Comparison of ENCODE assay signal across 10 cellular contexts in genomic region chr1:151309851-151310323, GRCh38. TPM values are rescaled to one million over a fixed set of nuclear protein-coding genes. Genes with fewer than 3 reads are reported as not detected.
DNase-seq lines count a peak whose midpoint lies in the region; ATAC-seq, FAIRE-seq and TF ChIP-seq lines count a peak whose summit lies in the region.
"Had no signal": no experiment of that assay in that cellular context is flagged by ENCODE, and none has a peak within 500 bp of the region (broad histone marks: within the 10 kb centered on the region; RNA-seq: fewer than 3 reads in every experiment).

No MANE protein-coding gene starts in this region.

- H2AFZ ChIP-seq in K562 (ENCODE audit: low read depth, low read length) (no peak overlapping the region), smooth muscle cell (ENCODE audit: low read depth) (no peak overlapping the region)

- FAIRE-seq in K562 (lab: Jason Lieb, UNC), result no peak

- H3K79me2 ChIP-seq in K562 (ENCODE audit: control insufficient read depth, insufficient read depth, low read length) (peaks cover 25% of the 10 kb centered on the region), smooth muscle cell (ENCODE audit: low read depth) (peaks cover 10% of the 10 kb centered on the region)

- DNase-seq in K562 (ENCODE audit: extremely low read depth in 1 of 4, low spot score in 3 of 4) (no peak), smooth muscle cell (lab: John Stamatoyannopoulos, UW; ENCODE audit: unreplicated experiment) (no peak), SKM-1 treated with dmso at 0.1 percent for 144 hours (lab: John Stamatoyannopoulos, UW; ENCODE audit: unreplicated experiment) (no peak)
- DNase-seq: activated T-cell treated with anti-CD3 and anti-CD28 coated beads, Interleukin-2, amount 50 U/mL, for 4 hours had no signal

- peaks cover 20% of the 10 kb centered on the region for H3F3A ChIP-seq in smooth muscle cell (ENCODE audit: low read depth)

- whole genome bisulfite sequencing in HUES64, result 42% methylated on average over 6 of the region's 6 CpGs
- WGBS in K562 (ENCODE audit: insufficient coverage, low coverage, missing lambda C conversion rate), result 74% methylated on average over 6 of the region's 6 CpGs
- 35% methylated on average over 6 of the region's 6 CpGs for WGBS in smooth muscle cell (ENCODE audit: low lambda C conversion rate)

- POLR2A ChIA-PET in K562 (lab: Yijun Ruan, JAX), result interaction anchor here (0.7 to 13.7 kb wide), 8 partner anchors 9 to 30 kb away, joined by 3 to 156 read pairs (median 4); partner anchors contain the start of genes PI4KB and ZNF687

- in situ Hi-C loops in K562 (cut with MboI), result no loop called here

- H3K9me3 ChIP-seq in HUES64 (ENCODE audit: insufficient read depth, low read depth, low read length), result no peaks in the 10 kb centered on the region
- H3K9me3 ChIP-seq in K562 (replicated peaks; ENCODE audit: control insufficient read depth, insufficient read depth, low read depth, low read length), result no peaks in the 10 kb centered on the region
- H3K9me3 ChIP-seq in iPS-15b (ENCODE audit: control insufficient read depth, insufficient read depth, low read length), result no peaks in the 10 kb centered on the region
- H3K9me3 ChIP-seq in smooth muscle cell (replicated peaks; ENCODE audit: low read depth), result no peaks in the 10 kb centered on the region

- H3K9me1 ChIP-seq in K562 (ENCODE audit: control insufficient read depth, insufficient read depth, low read length), result peaks cover 3% of the 10 kb centered on the region

- BruUV-seq in K562 (replicated peaks; lab: Mats Ljungman, UMichigan), result no TSS peak

- H3K4me2 ChIP-seq in K562 (ENCODE audit: insufficient read depth, low read length) (no peak overlapping the region), smooth muscle cell (peak overlapping the region; percentile 67)
- H3K4me2 ChIP-seq: KMS-11 had no signal

- TF ChIP-seq RAD21 in K562 (CRISPR knock-in tag; conservative IDR thresholded peaks at IDR 0.05 in 1 of 2, IDR thresholded peaks at IDR 0.05 in 1 of 2), result no peak

- no peaks in the 10 kb centered on the region for H3K27me3 ChIP-seq in HUES64 (ENCODE audit: insufficient read depth, low read length)
- H3K27me3 ChIP-seq in K562 (ENCODE audit: control insufficient read depth in 2 of 2, insufficient read depth in 2 of 2, low read length in 2 of 2), result no peaks in the 10 kb centered on the region
- H3K27me3 ChIP-seq in iPS-15b (ENCODE audit: control insufficient read depth, insufficient read depth, low read length), result no peaks in the 10 kb centered on the region
- H3K27me3 ChIP-seq in smooth muscle cell (ENCODE audit: low read depth), result no peaks in the 10 kb centered on the region

- ATAC-seq in K562, result no peak
- no peak for ATAC-seq in HG02571 (IDR thresholded peaks at IDR 0.05; ENCODE audit: unreplicated experiment)
- no peak for ATAC-seq in HG03175 (IDR thresholded peaks at IDR 0.05; ENCODE audit: unreplicated experiment)
- no peak for ATAC-seq in HG03521 (IDR thresholded peaks at IDR 0.05; ENCODE audit: unreplicated experiment)
- ATAC-seq: activated T-cell treated with anti-CD3 and anti-CD28 coated beads, Interleukin-2, amount 50 U/mL, for 4 hours had no signal

- no peak for TF ChIP-seq EP300 in K562 (IDR thresholded peaks at IDR 0.05; ENCODE audit: low read length)

- H3K4me1 ChIP-seq in HUES64 (ENCODE audit: insufficient read depth, low read length), result peaks cover 30% of the 10 kb centered on the region
- H3K4me1 ChIP-seq in K562 (replicated peaks in 1 of 2; ENCODE audit: control insufficient read depth in 2 of 2, insufficient read depth in 2 of 2, low read length in 2 of 2), result peaks cover 12 to 45% of the 10 kb centered on the region in 2 experiments; a peak in 4 of 5 replicates
- peaks cover 6% of the 10 kb centered on the region for H3K4me1 ChIP-seq in iPS-15b (ENCODE audit: control insufficient read depth, insufficient read depth, low read length)
- peaks cover 33% of the 10 kb centered on the region for H3K4me1 ChIP-seq in smooth muscle cell (ENCODE audit: low read depth)

- H3K36me3 ChIP-seq in HUES64 (ENCODE audit: insufficient read depth, low read length), result peaks cover 54% of the 10 kb centered on the region
- H3K36me3 ChIP-seq in K562 (ENCODE audit: control insufficient read depth, insufficient read depth, low read length), result peaks cover 96% of the 10 kb centered on the region
- H3K36me3 ChIP-seq in iPS-15b (ENCODE audit: control insufficient read depth, insufficient read depth, low read length), result peaks cover 30% of the 10 kb centered on the region
- H3K36me3 ChIP-seq in smooth muscle cell (ENCODE audit: low read depth), result peaks cover 14% of the 10 kb centered on the region

- H4K20me1 ChIP-seq in K562 (replicated peaks; ENCODE audit: control insufficient read depth, insufficient read depth, low read length) (peaks cover 7% of the 10 kb centered on the region; the same call in 1 of the 2 replicates), smooth muscle cell (ENCODE audit: low read depth) (peaks cover 26% of the 10 kb centered on the region)

- TF ChIP-seq CTCF in K562 (IDR thresholded peaks at IDR 0.05 in 2 of 3, conservative IDR thresholded peaks at IDR 0.05 in 1 of 3; ENCODE audit: insufficient read depth in 2 of 3, low read depth in 1 of 3, low read length in 3 of 3) (no peak), smooth muscle cell (IDR thresholded peaks at IDR 0.05; ENCODE audit: borderline replicate concordance, insufficient read depth, poor library complexity, severe bottlenecking) (no peak)

- CTCF ChIA-PET in K562 (lab: Yijun Ruan, JAX; ENCODE audit: low intra/inter-chr PET ratio), result no interaction called here

- intact Hi-C loops in K562 (cut with micrococcal nuclease), result no loop called here

- TF ChIP-seq POLR2A in K562 (conservative IDR thresholded peaks at IDR 0.05), result no peak

- peak overlapping the region; percentile 5; the same call in 1 of the 2 replicates for H3K9ac ChIP-seq in HUES64 (ENCODE audit: low read depth, low read length)
- peak overlapping the region; percentile 17 to 61; a peak in 3 of 4 replicates for H3K9ac ChIP-seq in K562 (ENCODE audit: insufficient read depth in 1 of 2, low read depth in 2 of 2, low read length in 2 of 2)
- peak overlapping the region; percentile 1 for H3K9ac ChIP-seq in iPS-15b (ENCODE audit: low read depth, low read length)
- H3K9ac ChIP-seq in smooth muscle cell (ENCODE audit: low read depth), result peak overlapping the region; percentile 84
- H3K9ac ChIP-seq: KMS-11 had no signal

- H3K4me3 ChIP-seq in HUES64 (ENCODE audit: low read length) (no peak overlapping the region), K562 (no peak overlapping the region), iPS-15b (ENCODE audit: low read depth, low read length) (no peak overlapping the region), smooth muscle cell (no peak overlapping the region)

- H3K27ac ChIP-seq in HUES64 (ENCODE audit: low read depth, low read length) (peak overlapping the region; percentile 26; the same call in 1 of the 2 replicates), K562 (ENCODE audit: extremely low read depth, low read depth, low read length) (peak overlapping the region; percentile 11; the same call in 1 of the 3 replicates), smooth muscle cell (ENCODE audit: low read depth) (peak overlapping the region; percentile 99)
- H3K27ac ChIP-seq: KMS-11 had no signal

RNA-seq across cellular contexts. Expression of gene PI4KB, which starts 17.3 kb away (rescaled TPM):
- 20.9 TPM for polyA plus RNA-seq in HUES64 (2013, experiment 1 of 2)
- polyA plus RNA-seq in HUES64 (2013, experiment 2 of 2), result 19.0 TPM
- total RNA-seq in K562 (2011; cell fraction: chromatin; rRNA removed; ENCODE audit: low replicate concordance), result 172 and 273 TPM in 2 replicates
- 144 and 147 TPM in 2 replicates for total RNA-seq in K562 (2011; cell fraction: nucleolus; rRNA removed)
- 134 and 144 TPM in 2 replicates for total RNA-seq in K562 (2011; cell fraction: nucleoplasm; rRNA removed)
- total RNA-seq in K562 (2014; rRNA removed), result 45.1 and 62.4 TPM in 2 replicates
- 20.5 and 27.9 TPM in 2 replicates for total RNA-seq in K562 (2014; rRNA removed; fragmentation: Illumina TruSeq; extraction: Trizol)
- total RNA-seq in K562 (2015; rRNA removed; fragmentation: Illumina TruSeq; extraction: Trizol), result 30.1 and 32.8 TPM in 2 replicates
- total RNA-seq in K562 (2021), result 51.8 and 54.3 TPM in 2 replicates
- 65.4 and 78.3 TPM in 2 replicates for polyA plus RNA-seq in K562 (2011; rRNA removed)
- 75.5 and 76.8 TPM in 2 replicates for polyA plus RNA-seq in K562 (2011; cell fraction: cytosol; rRNA removed)
- polyA plus RNA-seq in K562 (2011; cell fraction: nucleus; rRNA removed), result 206 and 207 TPM in 2 replicates
- polyA plus RNA-seq in K562 (2012), result 38.3 and 59.7 TPM in 2 replicates
- polyA plus RNA-seq in K562 (2014; fragmentation: Illumina TruSeq; extraction: Trizol), result 55.8 and 58.0 TPM in 2 replicates
- 1 to 10 TPM; 3.1 to 8.9 TPM for polyA plus RNA-seq in K562 (2014; fragmentation: Nextera tagmentation; extraction: Ambion mirVana)
- polyA plus RNA-seq in K562 (2014; rRNA removed), result 45.9 and 67.2 TPM in 2 replicates
- polyA minus RNA-seq in K562 (2011; rRNA and poly(A)+ RNA removed), result 89.6 and 112 TPM in 2 replicates
- polyA minus RNA-seq in K562 (2011; cell fraction: cytosol; rRNA and poly(A)+ RNA removed), result 33.2 and 48.9 TPM in 2 replicates
- 41.1 and 46.8 TPM in 2 replicates for polyA minus RNA-seq in K562 (2011; cell fraction: nucleus; rRNA and poly(A)+ RNA removed)
- total RNA-seq in smooth muscle cell, result 28.0 and 32.2 TPM in 2 replicates
- polyA plus RNA-seq in smooth muscle cell, result 46.7 and 58.7 TPM in 2 replicates

RNA-seq across cellular contexts. Expression of gene ZNF687, which starts 27.8 kb away (rescaled TPM):
- 23.3 TPM for polyA plus RNA-seq in HUES64 (2013, experiment 1 of 2)
- polyA plus RNA-seq in HUES64 (2013, experiment 2 of 2), result 25.7 TPM
- total RNA-seq in K562 (2011; cell fraction: chromatin; rRNA removed; ENCODE audit: low replicate concordance), result 31.3 and 87.1 TPM in 2 replicates
- total RNA-seq in K562 (2011; cell fraction: nucleolus; rRNA removed), result 63.7 and 79.5 TPM in 2 replicates
- 34.4 and 45.7 TPM in 2 replicates for total RNA-seq in K562 (2011; cell fraction: nucleoplasm; rRNA removed)
- total RNA-seq in K562 (2014; rRNA removed), result 12.3 and 15.6 TPM in 2 replicates
- 5.1 and 6.9 TPM in 2 replicates for total RNA-seq in K562 (2014; rRNA removed; fragmentation: Illumina TruSeq; extraction: Trizol)
- 10.6 and 10.7 TPM in 2 replicates for total RNA-seq in K562 (2015; rRNA removed; fragmentation: Illumina TruSeq; extraction: Trizol)
- total RNA-seq in K562 (2021), result 22.7 and 26.4 TPM in 2 replicates
- 9.0 and 16.9 TPM in 2 replicates for polyA plus RNA-seq in K562 (2011; rRNA removed)
- 18.6 and 24.5 TPM in 2 replicates for polyA plus RNA-seq in K562 (2011; cell fraction: cytosol; rRNA removed)
- polyA plus RNA-seq in K562 (2011; cell fraction: nucleus; rRNA removed), result 32.1 and 47.9 TPM in 2 replicates
- polyA plus RNA-seq in K562 (2012), result 14.2 and 25.5 TPM in 2 replicates
- polyA plus RNA-seq in K562 (2014; fragmentation: Illumina TruSeq; extraction: Trizol), result 11.5 and 14.4 TPM in 2 replicates
- polyA plus RNA-seq in K562 (2014; fragmentation: Nextera tagmentation; extraction: Ambion mirVana), result under 1 TPM; 0.13 to 0.21 TPM
- 12.8 and 13.2 TPM in 2 replicates for polyA plus RNA-seq in K562 (2014; rRNA removed)
- polyA minus RNA-seq in K562 (2011; rRNA and poly(A)+ RNA removed), result 15.5 and 16.2 TPM in 2 replicates
- 19.1 and 23.9 TPM in 2 replicates for polyA minus RNA-seq in K562 (2011; cell fraction: cytosol; rRNA and poly(A)+ RNA removed)
- polyA minus RNA-seq in K562 (2011; cell fraction: nucleus; rRNA and poly(A)+ RNA removed), result 33.4 and 47.0 TPM in 2 replicates
- total RNA-seq in smooth muscle cell, result 10.7 and 13.1 TPM in 2 replicates
- polyA plus RNA-seq in smooth muscle cell, result 2.4 and 4.2 TPM in 2 replicates

RNA-seq across cellular contexts. Expression of gene RFX5, which starts 37.2 kb away (rescaled TPM):
- polyA plus RNA-seq in HUES64 (2013, experiment 1 of 2), result 32.0 TPM
- polyA plus RNA-seq in HUES64 (2013, experiment 2 of 2), result 37.3 TPM
- 32.5 and 45.8 TPM in 2 replicates for total RNA-seq in K562 (2011; cell fraction: chromatin; rRNA removed; ENCODE audit: low replicate concordance)
- total RNA-seq in K562 (2011; cell fraction: nucleolus; rRNA removed), result 29.5 and 32.4 TPM in 2 replicates
- total RNA-seq in K562 (2011; cell fraction: nucleoplasm; rRNA removed), result 32.8 and 34.1 TPM in 2 replicates
- total RNA-seq in K562 (2014; rRNA removed) (25.7 and 30.5 TPM in 2 replicates), K562 (2014; rRNA removed; fragmentation: Illumina TruSeq; extraction: Trizol) (32.2 and 34.6 TPM in 2 replicates), K562 (2015; rRNA removed; fragmentation: Illumina TruSeq; extraction: Trizol) (29.4 and 30.4 TPM in 2 replicates), K562 (2021) (32.7 and 36.1 TPM in 2 replicates), smooth muscle cell (22.7 and 53.0 TPM in 2 replicates)
- polyA plus RNA-seq in K562 (2011; rRNA removed) (38.5 and 40.3 TPM in 2 replicates), K562 (2014; fragmentation: Illumina TruSeq; extraction: Trizol) (36.2 and 48.2 TPM in 2 replicates), K562 (2014; fragmentation: Nextera tagmentation; extraction: Ambion mirVana) (1 to 10 TPM; 3.8 to 4.9 TPM), K562 (2014; rRNA removed) (27.9 and 32.3 TPM in 2 replicates), smooth muscle cell (12.4 and 16.3 TPM in 2 replicates)
- 16.5 and 17.9 TPM in 2 replicates for polyA plus RNA-seq in K562 (2011; cell fraction: cytosol; rRNA removed)
- polyA plus RNA-seq in K562 (2011; cell fraction: nucleus; rRNA removed), result 77.0 and 80.0 TPM in 2 replicates
- polyA plus RNA-seq in K562 (2012), result 20.9 and 31.9 TPM in 2 replicates
- 23.8 and 26.6 TPM in 2 replicates for polyA minus RNA-seq in K562 (2011; rRNA and poly(A)+ RNA removed)
- polyA minus RNA-seq in K562 (2011; cell fraction: cytosol; rRNA and poly(A)+ RNA removed), result 13.5 and 15.0 TPM in 2 replicates
- polyA minus RNA-seq in K562 (2011; cell fraction: nucleus; rRNA and poly(A)+ RNA removed), result 17.4 and 27.3 TPM in 2 replicates

RNA-seq across cellular contexts. Expression of gene PSMD4, which starts 55.4 kb away (rescaled TPM):
- 161 TPM for polyA plus RNA-seq in HUES64 (2013, experiment 1 of 2)
- 159 TPM for polyA plus RNA-seq in HUES64 (2013, experiment 2 of 2)
- 204 and 285 TPM in 2 replicates for total RNA-seq in K562 (2011; cell fraction: chromatin; rRNA removed; ENCODE audit: low replicate concordance)
- total RNA-seq in K562 (2011; cell fraction: nucleolus; rRNA removed), result 154 and 177 TPM in 2 replicates
- 184 and 195 TPM in 2 replicates for total RNA-seq in K562 (2011; cell fraction: nucleoplasm; rRNA removed)
- 298 and 306 TPM in 2 replicates for total RNA-seq in K562 (2014; rRNA removed)
- total RNA-seq in K562 (2014; rRNA removed; fragmentation: Illumina TruSeq; extraction: Trizol), result 322 and 353 TPM in 2 replicates
- 291 and 295 TPM in 2 replicates for total RNA-seq in K562 (2015; rRNA removed; fragmentation: Illumina TruSeq; extraction: Trizol)
- 243 and 255 TPM in 2 replicates for total RNA-seq in K562 (2021)
- polyA plus RNA-seq in K562 (2011; rRNA removed), result 298 and 324 TPM in 2 replicates
- 395 and 420 TPM in 2 replicates for polyA plus RNA-seq in K562 (2011; cell fraction: cytosol; rRNA removed)
- polyA plus RNA-seq in K562 (2011; cell fraction: nucleus; rRNA removed), result 143 and 175 TPM in 2 replicates
- polyA plus RNA-seq in K562 (2012), result 260 and 366 TPM in 2 replicates
- polyA plus RNA-seq in K562 (2014; fragmentation: Illumina TruSeq; extraction: Trizol), result 283 and 307 TPM in 2 replicates
- 100 to 1,000 TPM; 194 to 243 TPM for polyA plus RNA-seq in K562 (2014; fragmentation: Nextera tagmentation; extraction: Ambion mirVana)
- 302 and 313 TPM in 2 replicates for polyA plus RNA-seq in K562 (2014; rRNA removed)
- polyA minus RNA-seq in K562 (2011; rRNA and poly(A)+ RNA removed), result 332 and 377 TPM in 2 replicates
- polyA minus RNA-seq in K562 (2011; cell fraction: cytosol; rRNA and poly(A)+ RNA removed), result 124 and 136 TPM in 2 replicates
- 48.2 and 62.2 TPM in 2 replicates for polyA minus RNA-seq in K562 (2011; cell fraction: nucleus; rRNA and poly(A)+ RNA removed)
- 97.2 and 109 TPM in 2 replicates for total RNA-seq in smooth muscle cell
- 192 and 198 TPM in 2 replicates for polyA plus RNA-seq in smooth muscle cell

Comparison
In these comparisons a context has a peak if more than half of its experiments do, and no peak if none do; other contexts are left out.
1. H3K27ac ChIP-seq: peak in every context shown above with its lines; median percentile 99 in smooth muscle cell; 26 in HUES64; 11 in K562.
2. H3K9ac ChIP-seq: peak in every context shown above with its lines; median percentile 84 in smooth muscle cell; 39 in K562; 5 in HUES64; 1 in iPS-15b.